ENCODE assay signal across 23 cellular contexts in genomic region chr19:31674503-31675186, GRCh38.
DNase-seq lines count a peak whose midpoint lies in the region; ATAC-seq and TF ChIP-seq lines count a peak whose summit lies in the region.
"Had no signal": no experiment of that assay in that cellular context is flagged by ENCODE, and none has a peak within 500 bp of the region (broad histone marks: within the 10 kb centered on the region; RNA-seq: fewer than 3 reads in every experiment).

No MANE protein-coding gene starts in this region.

- TF ChIP-seq CTCF in IMR-90 (conservative IDR thresholded peaks at IDR 0.05; ENCODE audit: low read depth, low read length) (no peak), hepatocyte (IDR thresholded peaks at IDR 0.05; ENCODE audit: poor library complexity) (no peak), GM23338 (conservative IDR thresholded peaks at IDR 0.05; ENCODE audit: low read depth in 2 of 2) (no peak)

- no peak overlapping the region for H2AK9ac ChIP-seq in IMR-90 (replicated peaks; ENCODE audit: low read depth, low read length, poor library complexity)

- in situ Hi-C loops in IMR-90 (cut with MboI; ENCODE audit: low sequenced_read_pairs), result no loop called here

- no CpG with 5 or more reads among the region's 11 CpGs for WGBS in IMR-90 (ENCODE audit: extremely low coverage in 2 of 2, insufficient read length in 1 of 2), 2 experiments
- WGBS in hepatocyte (ENCODE audit: low lambda C conversion rate, missing lambda C conversion rate), result 43% methylated on average over 11 of the region's 11 CpGs

- no peak overlapping the region for H4K5ac ChIP-seq in IMR-90 (ENCODE audit: low read depth, low read length)

- H3K27ac Mint-ChIP-seq in GM23338, result no peak overlapping the region
- H3K27ac Mint-ChIP-seq: CD14-positive monocyte; stimulated activated memory B cell treated with anti-CD40 and anti-IgM and Interleukin-4, amounts not matched to agents 10 μg/mL and 1 μg/mL and 100 μg/mL, for 72 hours; T-helper 2 cell treated with Interferon-gamma antibody and Interleukin-4, amounts not matched to agents 5 μg/mL and 100 μg/mL, for 36 hours had no signal

- no peak overlapping the region for H3K4ac ChIP-seq in IMR-90 (ENCODE audit: low read depth, low read length)

- no peak overlapping the region for H2BK5ac ChIP-seq in IMR-90 (ENCODE audit: low read depth, low read length, poor library complexity, severe bottlenecking)

- no peaks in the 10 kb centered on the region for H3K79me1 ChIP-seq in IMR-90 (ENCODE audit: low read depth in 1 of 2, low read length in 2 of 2)

- no peaks in the 10 kb centered on the region for H3K9me1 ChIP-seq in IMR-90 (ENCODE audit: insufficient read depth, low read length)

- H3K36me3 ChIP-seq in IMR-90 (ENCODE audit: control insufficient read depth, insufficient read depth, low read length), result no peaks in the 10 kb centered on the region
- H3K36me3 ChIP-seq in hepatocyte (replicated peaks; ENCODE audit: insufficient read depth, low read depth), result no peaks in the 10 kb centered on the region
- no peaks in the 10 kb centered on the region; the same call in 1 of the 2 replicates for H3K36me3 ChIP-seq in GM23338 (ENCODE audit: insufficient read depth)
- H3K36me3 ChIP-seq: transverse colon had no signal

- no peak overlapping the region; the same call in 1 of the 2 replicates for H3K4me2 ChIP-seq in IMR-90 (ENCODE audit: low read depth, low read length)
- H3K4me2 ChIP-seq in hepatocyte, result peak overlapping the region; percentile 52
- H3K4me2 ChIP-seq in GM23338, result no peak overlapping the region

- no peaks in the 10 kb centered on the region for H3K79me2 ChIP-seq in hepatocyte
- no peaks in the 10 kb centered on the region for H3K79me2 ChIP-seq in GM23338 (replicated peaks; ENCODE audit: insufficient read depth)

- H4K8ac ChIP-seq in IMR-90 (ENCODE audit: low read depth in 2 of 2, low read length in 2 of 2), result no peak overlapping the region

- H3K9me2 ChIP-seq in hepatocyte (replicated peaks; ENCODE audit: insufficient read depth) (no peaks in the 10 kb centered on the region), GM23338 (ENCODE audit: insufficient read depth) (no peaks in the 10 kb centered on the region)

- H2AFZ ChIP-seq in IMR-90 (replicated peaks; ENCODE audit: low read length, poor library complexity), result no peak overlapping the region
- no peak overlapping the region for H2AFZ ChIP-seq in hepatocyte
- no peak overlapping the region for H2AFZ ChIP-seq in GM23338

- H3K36me3 Mint-ChIP-seq in GM23338 (ENCODE audit: low read depth), result no peaks in the 10 kb centered on the region
- H3K36me3 Mint-ChIP-seq: CD14-positive monocyte; stimulated activated memory B cell treated with anti-CD40 and anti-IgM and Interleukin-4, amounts not matched to agents 10 μg/mL and 1 μg/mL and 100 μg/mL, for 72 hours had no signal

- H3F3A ChIP-seq in GM23338 (replicated peaks; ENCODE audit: low read depth), result no peaks in the 10 kb centered on the region

- H4K20me1 ChIP-seq in IMR-90 (ENCODE audit: insufficient read depth, low read length) (no peaks in the 10 kb centered on the region), hepatocyte (ENCODE audit: insufficient read depth, poor library complexity, severe bottlenecking) (no peaks in the 10 kb centered on the region), GM23338 (replicated peaks; ENCODE audit: insufficient read depth) (no peaks in the 10 kb centered on the region)

- TF ChIP-seq RAD21 in IMR-90 (IDR thresholded peaks at IDR 0.05; ENCODE audit: low read length), result no peak

- no peak overlapping the region for H4K91ac ChIP-seq in IMR-90 (ENCODE audit: insufficient read depth, low read depth, low read length)

- no TSS peak for BruUV-seq in IMR-90 (replicated peaks; lab: Mats Ljungman, UMichigan)

- DNase-seq in A172 (ENCODE audit: low spot score), result peak; percentile 80
- peak; percentile 47 for DNase-seq in IMR-90
- DNase-seq in amniotic epithelial cell (ENCODE audit: low read depth), result peak; percentile 22
- DNase-seq in hepatocyte (ENCODE audit: low spot score), result no peak
- DNase-seq in GM23338 (ENCODE audit: low spot score), result no peak
- no peak for DNase-seq in left lobe of liver (ENCODE audit: low spot score)
- DNase-seq in NOMO-1 treated with dmso at 0.1 percent for 144 hours (lab: John Stamatoyannopoulos, UW; ENCODE audit: unreplicated experiment), result no peak
- DNase-seq: 8988T; activated CD4-positive, CD25-positive, alpha-beta regulatory T cell treated with anti-CD3 and anti-CD28 coated beads, Interleukin-2, amount 50 U/mL, for 72 hours; caudate nucleus; GOT3; hippocampal formation; kidney; midbrain; NCI-H2029; NCI-H446; retina; stimulated activated CD4-positive, alpha-beta T cell treated with anti-CD3 and anti-CD28 coated beads, Interleukin-15, amount 100 ng/mL, for 24 hours; transverse colon had no signal

- no peak overlapping the region for H2BK15ac ChIP-seq in IMR-90 (ENCODE audit: low read depth, low read length)

- H2BK120ac ChIP-seq in IMR-90 (ENCODE audit: low read depth, low read length), result 0 out of 2 replicates have a peak overlapping the region, but pooled peaks have one; percentile 23

- no peak overlapping the region for H2AK5ac ChIP-seq in IMR-90 (ENCODE audit: low read depth, low read length)

- no peak overlapping the region for H3K23ac ChIP-seq in IMR-90 (ENCODE audit: low read depth, low read length)

- H3K14ac ChIP-seq in IMR-90 (replicated peaks; ENCODE audit: low read depth, low read length), result no peak overlapping the region

- no peak overlapping the region for H3K18ac ChIP-seq in IMR-90 (ENCODE audit: low read depth, low read length)

- H3K4me1 ChIP-seq in IMR-90 (ENCODE audit: control insufficient read depth, insufficient read depth, low read length) (peaks cover 6% of the 10 kb centered on the region; the same call in 1 of the 2 replicates), hepatocyte (ENCODE audit: insufficient read depth) (no peaks in the 10 kb centered on the region), GM23338 (ENCODE audit: insufficient read depth) (no peaks in the 10 kb centered on the region)
- H3K4me1 ChIP-seq: transverse colon had no signal

- ATAC-seq in IMR-90 (ENCODE audit: low read depth) (no peak), HG03521 (IDR thresholded peaks at IDR 0.05; ENCODE audit: unreplicated experiment) (no peak), GM23338 (no peak), left lobe of liver (no peak)
- ATAC-seq: stimulated activated memory B cell treated with anti-CD40 and anti-IgM and Interleukin-4, amounts not matched to agents 10 μg/mL and 1 μg/mL and 100 μg/mL, for 72 hours had no signal

- no peak overlapping the region for H3K4me3 Mint-ChIP-seq in GM23338
- H3K4me3 Mint-ChIP-seq: CD14-positive monocyte; stimulated activated memory B cell treated with anti-CD40 and anti-IgM and Interleukin-4, amounts not matched to agents 10 μg/mL and 1 μg/mL and 100 μg/mL, for 72 hours; T-helper 2 cell treated with Interferon-gamma antibody and Interleukin-4, amounts not matched to agents 5 μg/mL and 100 μg/mL, for 36 hours had no signal

- H3K4me3 ChIP-seq in IMR-90 (ENCODE audit: insufficient read depth, low read depth, low read length), result no peak overlapping the region
- no peak overlapping the region for H3K4me3 ChIP-seq in hepatocyte
- H3K4me3 ChIP-seq in GM23338, result no peak overlapping the region
- H3K4me3 ChIP-seq: transverse colon had no signal

- H3K27me3 ChIP-seq in IMR-90 (ENCODE audit: control insufficient read depth, insufficient read depth, low read length), result no peaks in the 10 kb centered on the region
- H3K27me3 ChIP-seq in hepatocyte, result no peaks in the 10 kb centered on the region
- H3K27me3 ChIP-seq in GM23338 (ENCODE audit: insufficient read depth), result no peaks in the 10 kb centered on the region
- H3K27me3 ChIP-seq: transverse colon had no signal

- POLR2A ChIA-PET in IMR-90 (lab: Charles Lee; ENCODE audit: unreplicated experiment), result no interaction called here

- no peak overlapping the region for H2BK20ac ChIP-seq in IMR-90 (ENCODE audit: low read depth, low read length)

- intact Hi-C loops in IMR-90 (cut with micrococcal nuclease), result no loop called here

- TF ChIP-seq POLR2A in IMR-90 (IDR thresholded peaks at IDR 0.05; ENCODE audit: low read depth, low read length), result no peak

- H3K56ac ChIP-seq in IMR-90 (ENCODE audit: extremely low read depth, insufficient read depth, low read length), result no peak overlapping the region

- no peak overlapping the region for H3K27ac ChIP-seq in IMR-90 (ENCODE audit: insufficient read depth, low read length)
- no peak overlapping the region for H3K27ac ChIP-seq in hepatocyte
- H3K27ac ChIP-seq in GM23338 (ENCODE audit: low read depth), result no peak overlapping the region
- H3K27ac ChIP-seq: transverse colon had no signal

- dilution Hi-C loops in IMR-90 (cut with HindIII; ENCODE audit: low sequenced_read_pairs, unreplicated experiment), result no loop called here

- 0 out of 2 replicates have a peak, but pooled peaks cover 3% of the 10 kb centered on the region for H3K9me3 ChIP-seq in IMR-90 (ENCODE audit: control insufficient read depth, insufficient read depth, low read length)
- no peaks in the 10 kb centered on the region for H3K9me3 ChIP-seq in hepatocyte (ENCODE audit: low read depth)
- H3K9me3 ChIP-seq: transverse colon had no signal

- CTCF ChIA-PET in IMR-90 (lab: Yijun Ruan, JAX), result no interaction called here

- H3K9ac ChIP-seq in IMR-90 (ENCODE audit: low read depth, low read length), result no peak overlapping the region

- peaks cover 3% of the 10 kb centered on the region for H3K27me3 Mint-ChIP-seq in GM23338 (ENCODE audit: insufficient read depth, low read depth, poor library complexity)
- H3K27me3 Mint-ChIP-seq: stimulated activated memory B cell treated with anti-CD40 and anti-IgM and Interleukin-4, amounts not matched to agents 10 μg/mL and 1 μg/mL and 100 μg/mL, for 72 hours had no signal

- H3K9me3 Mint-ChIP-seq in GM23338, result no peaks in the 10 kb centered on the region; the same call in 2 of the 3 replicates
- H3K9me3 Mint-ChIP-seq: T-helper 2 cell treated with Interferon-gamma antibody and Interleukin-4, amounts not matched to agents 5 μg/mL and 100 μg/mL, for 36 hours had no signal

- peaks cover 8% of the 10 kb centered on the region; the same call in 2 of the 3 replicates for H3K4me1 Mint-ChIP-seq in GM23338
- H3K4me1 Mint-ChIP-seq: CD14-positive monocyte; stimulated activated memory B cell treated with anti-CD40 and anti-IgM and Interleukin-4, amounts not matched to agents 10 μg/mL and 1 μg/mL and 100 μg/mL, for 72 hours had no signal

TF ChIP-seq in IMR-90, 13 proteins besides CTCF, POLR2A, EP300 and RAD21 (continues in another document):
- TF ChIP-seq CHD1 (IDR thresholded peaks at IDR 0.05; ENCODE audit: low read depth, low read length), result no peak

TF ChIP-seq in GM23338, 12 proteins besides CTCF, POLR2A, EP300 and RAD21 (continues in another document):
- TF ChIP-seq STAT1 (IDR thresholded peaks at IDR 0.05; ENCODE audit: unreplicated experiment), result no peak

Comparison
In these comparisons a context has a peak if more than half of its experiments do, and no peak if none do; other contexts are left out.
1. DNase-seq: peak in A172 (single experiment), IMR-90 (single experiment) and amniotic epithelial cell (single experiment); none in hepatocyte (single experiment), GM23338 (single experiment), left lobe of liver (single experiment) and NOMO-1 treated with dmso at 0.1 percent for 144 hours (single experiment).